Comparison of ENCODE assay signal across 10 cellular contexts in the genomic region with DNA sequence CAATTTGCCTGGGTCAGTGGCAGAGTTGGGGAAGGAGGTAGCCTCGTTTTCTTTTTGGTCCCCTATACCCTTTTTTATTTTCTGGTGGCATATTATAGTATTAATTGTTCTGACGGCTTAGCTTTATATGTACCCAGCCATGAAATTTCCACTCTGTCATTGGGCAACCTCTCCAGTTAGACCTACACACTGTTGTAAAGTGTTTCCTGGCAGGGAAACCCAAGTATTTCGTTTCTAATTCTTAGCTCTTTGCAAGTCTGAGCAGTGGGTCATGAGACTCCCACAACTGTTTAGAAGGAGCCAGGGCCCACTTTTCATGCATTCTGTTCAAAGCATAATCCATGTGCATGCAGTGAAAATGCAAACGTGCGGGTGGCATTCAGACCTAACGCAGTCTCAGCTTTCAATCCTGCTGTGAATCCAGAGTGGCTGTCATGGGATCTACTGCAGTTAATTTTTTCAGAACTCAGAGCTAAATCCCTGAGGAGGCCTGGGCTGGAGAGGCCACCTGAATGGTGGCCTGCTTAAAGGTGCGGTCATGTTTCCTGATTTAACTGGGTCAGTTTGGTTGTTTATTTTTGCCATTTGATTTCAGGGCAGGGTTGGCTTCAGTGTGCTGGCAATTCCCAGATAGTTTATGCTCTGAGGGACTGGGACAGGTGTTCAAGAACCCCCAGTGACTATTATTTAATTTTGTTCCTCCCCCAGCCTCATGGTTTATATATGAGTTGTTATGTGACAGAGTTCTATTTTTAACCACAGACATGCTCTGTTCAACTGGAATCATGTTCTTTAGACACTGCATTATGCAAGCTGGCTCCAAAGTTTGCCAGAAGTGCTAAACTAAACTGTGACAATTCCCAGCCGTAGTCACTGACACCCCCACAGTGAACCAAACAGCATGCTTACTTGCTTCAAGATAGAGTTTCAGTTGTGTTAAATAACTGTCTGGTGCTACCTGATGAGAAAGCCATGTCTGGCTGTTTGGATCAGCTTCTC. TPM values are rescaled to one million over a fixed set of nuclear protein-coding genes. Genes with fewer than 3 reads are reported as not detected.
DNase-seq lines count a peak whose midpoint lies in the region; ATAC-seq and TF ChIP-seq lines count a peak whose summit lies in the region.
"Had no signal": no experiment of that assay in that cellular context is flagged by ENCODE, and none has a peak within 500 bp of the region (broad histone marks: within the 10 kb centered on the region; RNA-seq: fewer than 3 reads in every experiment).

No MANE protein-coding gene starts in this region.

- ATAC-seq in lung (ENCODE audit: insufficient read depth, low FRiP score) (peak; percentile 19), HG03442 (IDR thresholded peaks at IDR 0.05; ENCODE audit: unreplicated experiment) (no peak)

- H3K4me3 ChIP-seq in choroid plexus epithelial cell (ENCODE audit: low read depth, low read length) (no peak overlapping the region), lung (no peak overlapping the region), spleen (no peak overlapping the region)

- H3K9me3 ChIP-seq in lung (ENCODE audit: control insufficient read depth in 2 of 2, insufficient read depth in 1 of 2, low read length in 1 of 2) (no peaks in the 10 kb centered on the region), spleen (no peaks in the 10 kb centered on the region)
- H3K9me3 ChIP-seq: neutrophil had no signal

- 67 to 74% methylated on average over 8 of the region's 8 CpGs for WGBS in lung, 2 donors
- 70 to 80% (median 72%) methylated on average over 8 of the region's 8 CpGs for WGBS in spleen, 5 donors

- peaks cover 0 to 12% of the 10 kb centered on the region in 2 donors for H3K4me1 ChIP-seq in lung (ENCODE audit: control insufficient read depth in 2 of 2, insufficient read depth in 2 of 2, low read length in 2 of 2)
- no peaks in the 10 kb centered on the region for H3K4me1 ChIP-seq in spleen

- H3K27ac ChIP-seq in lung (ENCODE audit: low read depth in 1 of 2, low read length in 1 of 2) (peak overlapping the region in 1 of 2 donors; percentile 76), spleen (peak overlapping the region in 3 of 8 donors; percentile 9 to 55 (median 49))
- H3K27ac ChIP-seq: neutrophil had no signal

- TF ChIP-seq CTCF in choroid plexus epithelial cell (conservative IDR thresholded peaks at IDR 0.05; ENCODE audit: low read depth, low read length) = no peak
- TF ChIP-seq CTCF in lung (IDR thresholded peaks at IDR 0.05; ENCODE audit: control extremely low read depth, extremely low read depth) = no peak
- no peak for TF ChIP-seq CTCF in spleen (IDR thresholded peaks at IDR 0.05 in 8 of 11, conservative IDR thresholded peaks at IDR 0.05 in 3 of 11)

- intact Hi-C loops in spleen (cut with DNase I; ENCODE audit: low total_unique reads) = no loop called here

- H3K27me3 ChIP-seq in lung (ENCODE audit: control insufficient read depth, insufficient read depth) = no peaks in the 10 kb centered on the region
- H3K27me3 ChIP-seq in spleen (replicated peaks in 1 of 7) = no peaks in the 10 kb centered on the region

- TF ChIP-seq POLR2A in spleen (IDR thresholded peaks at IDR 0.05) = no peak

- H3K36me3 ChIP-seq in lung (ENCODE audit: control insufficient read depth in 2 of 2, insufficient read depth in 2 of 2, low read length in 2 of 2) (no peaks in the 10 kb centered on the region), spleen (no peaks in the 10 kb centered on the region)
- H3K36me3 ChIP-seq: neutrophil had no signal

- DNase-seq in NCI-H2107 treated with DMSO at 0.1 percent for 48 hours (lab: John Stamatoyannopoulos, UW; ENCODE audit: unreplicated experiment) = peak; percentile 93
- DNase-seq in choroid plexus epithelial cell (ENCODE audit: low read depth) = peak; percentile 50
- no peak for DNase-seq in lung (ENCODE audit: low spot score)
- peak; percentile 71 for DNase-seq in superior temporal gyrus (ENCODE audit: extremely low spot score)
- no peak for DNase-seq in spleen
- no peak for DNase-seq in CD1c-positive myeloid dendritic cell (ENCODE audit: extremely low spot score)
- DNase-seq: HFFc6, NCI-H1694 had no signal

RNA-seq across cellular contexts. Expression of a gene that starts 27.4 kb away (rescaled TPM):
- 100 to 1,000 TPM in 1 of 2 donors, 10 to 100 TPM in 1; 71.6 to 114 TPM for total RNA-seq in lung
- polyA plus RNA-seq in lung = 10 to 100 TPM; 52.7 to 65.2 TPM
- 100 to 1,000 TPM in 2 of 7 donors, 10 to 100 TPM in 5; 72.8 to 113 (median 95.3) TPM for total RNA-seq in spleen
- 10 to 100 TPM; 49.9 to 79.0 (median 67.3) TPM for polyA plus RNA-seq in spleen

Comparison
In these comparisons a context has a peak if more than half of its experiments do, and no peak if none do; other contexts are left out.
1. DNase-seq: peak in NCI-H2107 treated with DMSO at 0.1 percent for 48 hours (single experiment), choroid plexus epithelial cell (single experiment) and superior temporal gyrus (single experiment); none in lung (single experiment), spleen (single experiment) and CD1c-positive myeloid dendritic cell (single experiment).